ENCODE assay signal across 1 cellular context in genomic region chr9:128159784-128160602, GRCh38.
A peak's percentile ranks its signal among the peaks of the same experiment; 100 is the strongest.
TF ChIP-seq lines count a peak whose summit lies in the region.

Gene BBLN (plus strand): TSS chr9:128160265. CDS start chr9:128160408, 143 bp downstream.

TF ChIP-seq in K562, 482 proteins besides CTCF, POLR2A, EP300 and RAD21 (continued from another document and continues in another):
- TF ChIP-seq BCLAF1 (IDR thresholded peaks at IDR 0.05; ENCODE audit: borderline replicate concordance in 1 of 2, control insufficient read depth in 1 of 2, low read depth in 2 of 2, low read length in 1 of 2): peak in 1 of 2 experiments; percentile 87; a peak in 2 of 4 replicates
- TF ChIP-seq CHCHD3 (CRISPR knock-in tag; IDR thresholded peaks at IDR 0.05): peak; percentile 95
- TF ChIP-seq PTBP1 (IDR thresholded peaks at IDR 0.05; ENCODE audit: low read depth, low read length): 0 out of 2 replicates have a peak, but pooled peaks have one; percentile 20
- TF ChIP-seq ELF4 (CRISPR knock-in tag; IDR thresholded peaks at IDR 0.05): 0 out of 2 replicates have a peak, but pooled peaks have one; percentile 50
- 0 out of 2 replicates have a peak, but pooled peaks have one; percentile 17 for TF ChIP-seq ZNF445 (CRISPR knock-in tag; IDR thresholded peaks at IDR 0.05; ENCODE audit: low read depth)
- TF ChIP-seq ELK3 (CRISPR knock-in tag; IDR thresholded peaks at IDR 0.05): 0 out of 2 replicates have a peak, but pooled peaks have one; percentile 68
- TF ChIP-seq DNMT1 (IDR thresholded peaks at IDR 0.05): peak; percentile 88; the same call in 1 of the 2 replicates
- peak; percentile 92 for TF ChIP-seq POLR2AphosphoS5 (IDR thresholded peaks at IDR 0.05; ENCODE audit: control insufficient read depth, insufficient read depth, low read depth, low read length)
- peak; percentile 74; the same call in 1 of the 2 replicates for TF ChIP-seq LARP7 (IDR thresholded peaks at IDR 0.05)
- no peak for TF ChIP-seq RERE (CRISPR knock-in tag; IDR thresholded peaks at IDR 0.05; ENCODE audit: borderline replicate concordance)
- TF ChIP-seq MLX (CRISPR knock-in tag; conservative IDR thresholded peaks at IDR 0.05): peak; percentile 42 to 77; a peak in 2 of 4 replicates
- no peak for TF ChIP-seq RBM34 (IDR thresholded peaks at IDR 0.05; ENCODE audit: borderline replicate concordance, insufficient read depth, low read length)
- TF ChIP-seq NR2F6 (CRISPR knock-in tag; IDR thresholded peaks at IDR 0.05): 0 out of 2 replicates have a peak, but pooled peaks have one; percentile 21
- peak; percentile 92 for TF ChIP-seq TAF1 (IDR thresholded peaks at IDR 0.05; ENCODE audit: control insufficient read depth, extremely low read depth, insufficient read depth, low read length, severe bottlenecking)
- peak; percentile 87 for TF ChIP-seq HCFC1 (IDR thresholded peaks at IDR 0.05; ENCODE audit: low read depth, low read length)
- TF ChIP-seq ZBTB11 (CRISPR knock-in tag; IDR thresholded peaks at IDR 0.05): peak in 2 of 3 experiments; percentile 79 to 81; a peak in 3 of 6 replicates
- TF ChIP-seq ZNF444 (CRISPR knock-in tag; IDR thresholded peaks at IDR 0.05): peak; percentile 44
- TF ChIP-seq NRF1 (conservative IDR thresholded peaks at IDR 0.05 in 1 of 2, IDR thresholded peaks at IDR 0.05 in 1 of 2): peak; percentile 73 to 77
- peak; percentile 49 for TF ChIP-seq KLF6 (CRISPR knock-in tag; IDR thresholded peaks at IDR 0.05; ENCODE audit: borderline replicate concordance)
- TF ChIP-seq KLF1 (tag; IDR thresholded peaks at IDR 0.05): peak; percentile 50; the same call in 1 of the 2 replicates
- TF ChIP-seq NCOA4 (IDR thresholded peaks at IDR 0.05; ENCODE audit: partially characterized antibody): peak; percentile 20
- TF ChIP-seq ERF (CRISPR knock-in tag; IDR thresholded peaks at IDR 0.05): peak; percentile 96
- peak; percentile 92 for TF ChIP-seq POLR2B (IDR thresholded peaks at IDR 0.05; ENCODE audit: low read depth, partially characterized antibody)
- TF ChIP-seq RFX7 (CRISPR knock-in tag; IDR thresholded peaks at IDR 0.05): 0 out of 2 replicates have a peak, but pooled peaks have one; percentile 62
- peak; percentile 43 for TF ChIP-seq ZFP36 (IDR thresholded peaks at IDR 0.05; ENCODE audit: low read depth, low read length, partially characterized antibody)
- TF ChIP-seq ARID3B (CRISPR knock-in tag; IDR thresholded peaks at IDR 0.05; ENCODE audit: borderline replicate concordance): peak; percentile 81; the same call in 1 of the 2 replicates
- TF ChIP-seq NUFIP1 (IDR thresholded peaks at IDR 0.05; ENCODE audit: partially characterized antibody): no peak
- peak; percentile 9 for TF ChIP-seq ARHGAP35 (IDR thresholded peaks at IDR 0.05; ENCODE audit: partially characterized antibody)
- peak; percentile 82 for TF ChIP-seq ZNF583 (CRISPR knock-in tag; IDR thresholded peaks at IDR 0.05)
- TF ChIP-seq NONO (IDR thresholded peaks at IDR 0.05; ENCODE audit: low read depth in 2 of 2, low read length in 1 of 2): no peak
- no peak for TF ChIP-seq TEAD2 (tag; IDR thresholded peaks at IDR 0.05)
- TF ChIP-seq PHB (CRISPR knock-in tag; IDR thresholded peaks at IDR 0.05): peak; percentile 95
- TF ChIP-seq MYC (IDR thresholded peaks at IDR 0.05; ENCODE audit: low read depth, low read length): peak; percentile 73
- 0 out of 2 replicates have a peak, but pooled peaks have one; percentile 33 for TF ChIP-seq MYC (CRISPR knock-in tag; IDR thresholded peaks at IDR 0.05; ENCODE audit: borderline replicate concordance, low read depth)
